Comparison of ENCODE assay signal across 30 cellular contexts in the genomic region with DNA sequence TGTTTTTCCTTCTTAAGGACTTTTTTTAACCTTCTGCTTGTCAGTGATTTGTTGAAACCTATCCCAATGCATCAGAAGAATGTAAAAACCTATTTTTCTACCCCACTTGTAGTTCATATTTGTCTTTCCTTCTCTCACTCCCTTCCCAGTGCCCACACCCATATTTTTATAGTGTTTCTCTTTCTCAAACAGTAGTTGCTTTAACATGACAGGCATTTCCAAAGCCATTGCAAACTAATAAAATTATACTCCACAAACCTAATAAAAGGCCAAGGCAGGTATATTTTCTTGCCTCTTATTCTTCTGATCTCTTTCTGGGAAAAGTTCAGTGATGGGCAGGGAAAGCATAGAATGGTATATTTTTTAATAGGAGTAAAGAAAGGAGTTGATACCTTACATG.
"Had no signal": no experiment of that assay in that cellular context is flagged by ENCODE, and none has a peak within 500 bp of the region (broad histone marks: within the 10 kb centered on the region; RNA-seq: fewer than 3 reads in every experiment).

No MANE protein-coding gene starts in this region.

- ATAC-seq: activated naive CD4-positive, alpha-beta T cell treated with anti-CD3 and anti-CD28 coated beads, Interleukin-2, amount 50 U/mL, for 72 hours; activated T-cell treated with anti-CD3 and anti-CD28 coated beads, Interleukin-2, amount 50 U/mL, for 4 hours had no signal

- DNase-seq: activated B cell treated with CpG ODN at 0.5 μM for 24 hours; activated CD4-positive, alpha-beta memory T cell treated with anti-CD3 and anti-CD28 coated beads for 36 hours; activated CD4-positive, alpha-beta T cell treated with anti-CD3 and anti-CD28 coated beads for 4 hours; activated CD4-positive, alpha-beta T cell treated with anti-CD3 and anti-CD28 coated beads, Interleukin-2, amount 50 U/mL, for 1 hour; activated CD4-positive, CD25-positive, alpha-beta regulatory T cell treated with anti-CD3 and anti-CD28 coated beads, Interleukin-2, amount 50 U/mL, for 72 hours; activated CD8-positive, alpha-beta memory T cell treated with anti-CD3 and anti-CD28 coated beads, Interleukin-2, amount 50 U/mL, for 4 hours; activated gamma-delta T cell treated with Interleukin-2 at 50 U/mL for 16 hours; activated naive CD4-positive, alpha-beta T cell treated with anti-CD3 and anti-CD28 coated beads for 36 hours; activated T-cell treated with anti-CD3 and anti-CD28 coated beads for 4 hours; activated T-cell treated with anti-CD3 and anti-CD28 coated beads, Interleukin-2, amount 50 U/mL, for 4 hours; adrenal gland; anterior cingulate cortex; caudate nucleus; cerebellar nuclear complex; Kasumi-1; KG1; NCI-H1092 treated with DMSO at 0.1 percent for 48 hours; NCI-H1417; NCI-H1694; NCI-H2029; NCI-H345; NCI-H524 treated with DMSO at 0.1 percent for 48 hours; NCI-H748 treated with DMSO at 0.1 percent for 48 hours; SHP77; SJCRH30; T1000 had no signal

- H3K36me3 Mint-ChIP-seq: activated naive CD4-positive, alpha-beta T cell treated with anti-CD3 and anti-CD28 coated beads, Interleukin-2, amount 50 U/mL, for 72 hours had no signal

- H3K4me3 ChIP-seq: adrenal gland, SJCRH30, SK-N-MC had no signal

- H3K9me3 ChIP-seq: adrenal gland, SJCRH30 had no signal

- H3K4me1 Mint-ChIP-seq: activated B cell treated with CpG ODN at 0.5 μM for 24 hours, brain had no signal

- H3K4me1 ChIP-seq: adrenal gland had no signal

- H3K27ac Mint-ChIP-seq: activated B cell treated with CpG ODN at 0.5 μM for 24 hours; activated CD4-positive, alpha-beta memory T cell treated with anti-CD3 and anti-CD28 coated beads for 36 hours; activated naive CD4-positive, alpha-beta T cell treated with anti-CD3 and anti-CD28 coated beads for 36 hours; activated naive CD4-positive, alpha-beta T cell treated with anti-CD3 and anti-CD28 coated beads, Interleukin-2, amount 50 U/mL, for 72 hours; activated T-helper 1 cell treated with anti-CD3 and anti-CD28 coated beads, Interleukin-12 subunit alpha, Interleukin-12 subunit beta, Interleukin-2, Interleukin-4 antibody, amounts not matched to agents 30 ng/mL and 10 ng/mL and 1 ng/mL, durations not matched to agents 14 hours and 24 hours and 36 hours; brain had no signal

- H3K36me3 ChIP-seq: adrenal gland, SJCRH30 had no signal

- H3K9me3 Mint-ChIP-seq: activated naive CD4-positive, alpha-beta T cell treated with anti-CD3 and anti-CD28 coated beads for 36 hours; activated naive CD4-positive, alpha-beta T cell treated with anti-CD3 and anti-CD28 coated beads, Interleukin-2, amount 50 U/mL, for 72 hours; activated T-cell treated with anti-CD3 and anti-CD28 coated beads, Interleukin-2, amount 50 U/mL, for 4 hours; activated T-helper 1 cell treated with anti-CD3 and anti-CD28 coated beads, Interleukin-12 subunit alpha, Interleukin-12 subunit beta, Interleukin-2, Interleukin-4 antibody, amounts not matched to agents 30 ng/mL and 10 ng/mL and 1 ng/mL, durations not matched to agents 14 hours and 24 hours and 36 hours; brain had no signal

- H3K4me3 Mint-ChIP-seq: activated B cell treated with CpG ODN at 0.5 μM for 24 hours; activated CD4-positive, alpha-beta memory T cell treated with anti-CD3 and anti-CD28 coated beads for 36 hours; activated naive CD4-positive, alpha-beta T cell treated with anti-CD3 and anti-CD28 coated beads for 36 hours; activated T-cell treated with anti-CD3 and anti-CD28 coated beads, Interleukin-2, amount 50 U/mL, for 4 hours; activated T-helper 1 cell treated with anti-CD3 and anti-CD28 coated beads, Interleukin-12 subunit alpha, Interleukin-12 subunit beta, Interleukin-2, Interleukin-4 antibody, amounts not matched to agents 30 ng/mL and 10 ng/mL and 1 ng/mL, durations not matched to agents 14 hours and 24 hours and 36 hours; brain had no signal

- H3K27me3 Mint-ChIP-seq: activated B cell treated with CpG ODN at 0.5 μM for 24 hours; activated CD4-positive, alpha-beta memory T cell treated with anti-CD3 and anti-CD28 coated beads for 36 hours; brain had no signal

- H3K27ac ChIP-seq: adrenal gland, SK-N-MC had no signal

- H3K27me3 ChIP-seq: adrenal gland, SJCRH30 had no signal
